In the genomic region with DNA sequence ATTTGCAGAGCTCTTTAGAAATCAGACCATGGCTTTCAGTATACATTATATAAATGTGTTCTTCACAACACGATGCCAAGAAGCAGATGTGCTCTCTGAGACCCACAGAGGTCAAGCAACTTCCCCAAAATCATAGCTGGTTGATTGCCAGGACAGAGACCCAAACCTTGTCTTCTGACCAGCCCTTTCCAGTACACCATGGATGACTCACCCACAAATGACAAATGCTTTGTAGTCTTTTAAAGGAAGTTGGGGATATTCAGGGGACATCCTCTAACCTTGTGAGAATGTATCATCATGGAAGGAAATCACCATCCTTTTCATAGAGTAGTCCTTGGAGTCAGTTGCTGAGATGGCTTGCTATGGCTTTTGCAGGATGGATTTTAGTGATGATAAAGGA, we compare ENCODE assay signal across 1 cellular context.
TF ChIP-seq lines count a peak whose summit lies in the region.

No MANE protein-coding gene starts in this region.

TF ChIP-seq in HepG2, 621 proteins besides CTCF, POLR2A, EP300 and RAD21 (continued from another document):
- TF ChIP-seq, protein P1, sequence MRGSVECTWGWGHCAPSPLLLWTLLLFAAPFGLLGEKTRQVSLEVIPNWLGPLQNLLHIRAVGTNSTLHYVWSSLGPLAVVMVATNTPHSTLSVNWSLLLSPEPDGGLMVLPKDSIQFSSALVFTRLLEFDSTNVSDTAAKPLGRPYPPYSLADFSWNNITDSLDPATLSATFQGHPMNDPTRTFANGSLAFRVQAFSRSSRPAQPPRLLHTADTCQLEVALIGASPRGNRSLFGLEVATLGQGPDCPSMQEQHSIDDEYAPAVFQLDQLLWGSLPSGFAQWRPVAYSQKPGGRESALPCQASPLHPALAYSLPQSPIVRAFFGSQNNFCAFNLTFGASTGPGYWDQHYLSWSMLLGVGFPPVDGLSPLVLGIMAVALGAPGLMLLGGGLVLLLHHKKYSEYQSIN (CRISPR knock-in tag; IDR thresholded peaks at IDR 0.05; ENCODE audit: borderline replicate concordance) = no peak
- TF ChIP-seq, protein P2, sequence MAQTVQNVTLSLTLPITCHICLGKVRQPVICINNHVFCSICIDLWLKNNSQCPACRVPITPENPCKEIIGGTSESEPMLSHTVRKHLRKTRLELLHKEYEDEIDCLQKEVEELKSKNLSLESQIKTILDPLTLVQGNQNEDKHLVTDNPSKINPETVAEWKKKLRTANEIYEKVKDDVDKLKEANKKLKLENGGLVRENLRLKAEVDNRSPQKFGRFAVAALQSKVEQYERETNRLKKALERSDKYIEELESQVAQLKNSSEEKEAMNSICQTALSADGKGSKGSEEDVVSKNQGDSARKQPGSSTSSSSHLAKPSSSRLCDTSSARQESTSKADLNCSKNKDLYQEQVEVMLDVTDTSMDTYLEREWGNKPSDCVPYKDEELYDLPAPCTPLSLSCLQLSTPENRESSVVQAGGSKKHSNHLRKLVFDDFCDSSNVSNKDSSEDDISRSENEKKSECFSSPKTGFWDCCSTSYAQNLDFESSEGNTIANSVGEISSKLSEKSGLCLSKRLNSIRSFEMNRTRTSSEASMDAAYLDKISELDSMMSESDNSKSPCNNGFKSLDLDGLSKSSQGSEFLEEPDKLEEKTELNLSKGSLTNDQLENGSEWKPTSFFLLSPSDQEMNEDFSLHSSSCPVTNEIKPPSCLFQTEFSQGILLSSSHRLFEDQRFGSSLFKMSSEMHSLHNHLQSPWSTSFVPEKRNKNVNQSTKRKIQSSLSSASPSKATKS (CRISPR knock-in tag; IDR thresholded peaks at IDR 0.05) = no peak
- TF ChIP-seq ZNF232 (CRISPR knock-in tag; IDR thresholded peaks at IDR 0.05; ENCODE audit: borderline replicate concordance) = no peak
- no peak for TF ChIP-seq BHLHE40 (IDR thresholded peaks at IDR 0.05; ENCODE audit: low read length)
- no peak for TF ChIP-seq NFKBIZ (CRISPR knock-in tag; IDR thresholded peaks at IDR 0.05)
- no peak for TF ChIP-seq KDM5A (IDR thresholded peaks at IDR 0.05; ENCODE audit: borderline replicate concordance, low read length)
